In the genomic region with DNA sequence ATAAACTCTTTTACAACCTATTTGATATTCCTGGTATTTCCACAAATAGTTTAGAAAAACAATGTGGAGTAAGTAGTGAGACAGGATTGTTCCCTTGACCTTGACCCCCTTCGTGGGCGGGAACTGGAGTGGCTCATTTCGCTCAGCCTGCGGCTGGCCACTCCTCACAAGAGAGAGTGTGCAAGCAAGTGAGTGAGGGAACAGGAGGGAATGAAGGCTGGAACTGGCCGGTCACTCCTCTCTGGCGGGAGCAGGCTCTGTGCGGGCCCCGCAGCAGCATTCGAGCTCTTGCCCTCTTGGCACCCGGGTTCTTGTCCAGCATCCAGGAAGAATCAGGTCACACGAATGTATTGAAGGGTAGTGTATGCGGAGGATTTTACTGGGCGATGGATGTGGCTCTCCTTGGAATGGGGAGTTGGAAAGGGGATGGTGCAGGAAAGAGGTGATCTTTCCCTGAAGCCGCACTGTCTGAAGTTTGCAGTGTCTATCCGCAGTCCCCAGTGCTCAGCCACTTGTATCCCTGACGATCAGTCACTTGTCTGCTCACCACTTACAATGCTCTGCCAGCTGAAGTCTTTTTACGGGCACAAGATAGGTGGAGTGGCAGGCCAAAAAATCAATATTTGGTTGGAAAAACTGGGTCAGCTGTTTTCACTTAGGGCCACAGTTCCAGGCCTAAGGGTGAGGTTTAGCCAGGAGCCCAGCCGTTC, we compare ENCODE assay signal across 19 cellular contexts. TPM values are rescaled to one million over a fixed set of nuclear protein-coding genes. Genes with fewer than 3 reads are reported as not detected.
DNase-seq lines count a peak whose midpoint lies in the region; ATAC-seq and TF ChIP-seq lines count a peak whose summit lies in the region.
"Had no signal": no experiment of that assay in that cellular context is flagged by ENCODE, and none has a peak within 500 bp of the region (broad histone marks: within the 10 kb centered on the region; RNA-seq: fewer than 3 reads in every experiment).

No MANE protein-coding gene starts in this region.

- H3K9me3 ChIP-seq in PC-3 (ENCODE audit: low read length) = peaks cover 8% of the 10 kb centered on the region; the same call in 1 of the 2 replicates
- peaks cover 0 to 3% (median 0%) of the 10 kb centered on the region in 4 donors for H3K9me3 ChIP-seq in right lobe of liver

- no peaks in the 10 kb centered on the region for H3K27me3 ChIP-seq in PC-3 (ENCODE audit: low read length)
- no peaks in the 10 kb centered on the region for H3K27me3 ChIP-seq in right lobe of liver

- H3K36me3 ChIP-seq in PC-3 (ENCODE audit: low read depth, low read length) (no peaks in the 10 kb centered on the region), right lobe of liver (no peaks in the 10 kb centered on the region)

- BruUV-seq in Calu3 (replicated peaks; lab: Mats Ljungman, UMichigan) (no TSS peak), PC-3 (replicated peaks; lab: Mats Ljungman, UMichigan) (no TSS peak)

- TF ChIP-seq CTCF in Calu3 (IDR thresholded peaks at IDR 0.05; ENCODE audit: unreplicated experiment) = no peak
- TF ChIP-seq CTCF in PC-3 (conservative IDR thresholded peaks at IDR 0.05; ENCODE audit: low read depth, low read length) = no peak
- no peak for TF ChIP-seq CTCF in right lobe of liver (IDR thresholded peaks at IDR 0.05)
- no peak for TF ChIP-seq CTCF in foreskin fibroblast (IDR thresholded peaks at IDR 0.05; ENCODE audit: low read depth, low read length)

- H3K4me1 ChIP-seq in PC-3 (ENCODE audit: insufficient read depth, low read length) = no peaks in the 10 kb centered on the region
- H3K4me1 ChIP-seq in right lobe of liver = peaks cover 0 to 19% (median 8%) of the 10 kb centered on the region in 4 donors

- H2AFZ ChIP-seq in PC-3 (ENCODE audit: low read length) = no peak overlapping the region

- H3K79me2 ChIP-seq in PC-3 (ENCODE audit: low read length) = no peaks in the 10 kb centered on the region

- H3K9me3 Mint-ChIP-seq in Calu3 (ENCODE audit: low read depth, unreplicated experiment) = no peaks in the 10 kb centered on the region

- POLR2A ChIA-PET in HEK293T (lab: Yijun Ruan, JAX) = no interaction called here
- POLR2A ChIA-PET in PC-3 (lab: Charles Lee; ENCODE audit: unreplicated experiment) = interaction anchor here (0.7 kb wide), 1 partner anchor 409 kb away, joined by 12 read pairs; no protein-coding TSS in a partner anchor

- DNase-seq in Calu3 = peak; percentile 17
- DNase-seq in HEK293T (ENCODE audit: extremely low spot score) = no peak
- DNase-seq in PC-3 = no peak
- DNase-seq in right lobe of liver = peak; percentile 52 to 79 (median 66)
- no peak for DNase-seq in NK-92 treated with Interleukin-12 subunit alpha and Interleukin-12 subunit beta, amount 100 ng/mL, for 24 hours (lab: John Stamatoyannopoulos, UW)
- DNase-seq in foreskin fibroblast = no peak
- DNase-seq: CD4-positive, alpha-beta memory T cell; DMS79 treated with DMSO at 0.1 percent for 48 hours; MM.1S; NCI-H1092; NCI-H1436 treated with DMSO at 0.1 percent for 48 hours; NCI-H2029; NCI-H2171 treated with DMSO at 0.1 percent for 48 hours; NCI-H446; Right ventricle myocardium superior; T-cell had no signal

- no peak for TF ChIP-seq POLR2A in right lobe of liver (IDR thresholded peaks at IDR 0.05)

- H3K27ac ChIP-seq in PC-3 (ENCODE audit: low read length) (no peak overlapping the region), right lobe of liver (peak overlapping the region; percentile 44 to 72 (median 65))

- no peak overlapping the region for H3K4me3 ChIP-seq in PC-3 (ENCODE audit: low read length)
- peak overlapping the region in 2 of 3 donors; percentile 10 to 21 for H3K4me3 ChIP-seq in right lobe of liver
- H3K4me3 ChIP-seq in foreskin fibroblast (ENCODE audit: low read depth in 1 of 2, low read length in 2 of 2) = no peak overlapping the region

- H3K36me3 Mint-ChIP-seq in Calu3 (ENCODE audit: insufficient read depth, unreplicated experiment) = no peaks in the 10 kb centered on the region
- H3K36me3 Mint-ChIP-seq: CD4-positive, alpha-beta memory T cell; T-cell had no signal

- no peaks in the 10 kb centered on the region for H3K9me2 ChIP-seq in PC-3 (replicated peaks; ENCODE audit: low read length)

- intact Hi-C loops in Calu3 (cut with micrococcal nuclease; ENCODE audit: unreplicated experiment) (no loop called here), PC-3 (cut with micrococcal nuclease) (no loop called here), right lobe of liver (cut with DNase I) (no loop called here)

- WGBS in right lobe of liver (ENCODE audit: insufficient coverage, low coverage, low lambda C conversion rate, missing lambda C conversion rate) = 36% methylated on average over 15 of the region's 18 CpGs

- no peaks in the 10 kb centered on the region for H4K20me1 ChIP-seq in PC-3 (ENCODE audit: low read length)

- no peaks in the 10 kb centered on the region for H3F3A ChIP-seq in PC-3 (ENCODE audit: low read length, unreplicated experiment)

- H3K4me2 ChIP-seq in PC-3 (ENCODE audit: low read length) = no peak overlapping the region

- no peaks in the 10 kb centered on the region for H3K27me3 Mint-ChIP-seq in Calu3 (ENCODE audit: unreplicated experiment)
- H3K27me3 Mint-ChIP-seq: CD4-positive, alpha-beta memory T cell had no signal

- H3K4me1 Mint-ChIP-seq in Calu3 (ENCODE audit: low read depth, unreplicated experiment) = peaks cover 9% of the 10 kb centered on the region
- H3K4me1 Mint-ChIP-seq: CD4-positive, alpha-beta memory T cell; T-cell had no signal

- H3K4me3 Mint-ChIP-seq in Calu3 (ENCODE audit: low read depth, unreplicated experiment) = no peak overlapping the region
- H3K4me3 Mint-ChIP-seq: T-cell had no signal

- H3K27ac Mint-ChIP-seq in Calu3 (ENCODE audit: unreplicated experiment) = no peak overlapping the region
- H3K27ac Mint-ChIP-seq: CD4-positive, alpha-beta memory T cell; T-cell had no signal

- H3K9ac ChIP-seq in PC-3 (ENCODE audit: low read length) = no peak overlapping the region

- CTCF ChIA-PET in Calu3 (lab: Charles Lee) (interaction anchor here (0.9 kb wide), 1 partner anchor 10 kb away, joined by 3 read pairs; no protein-coding TSS in a partner anchor), HEK293T (lab: Yijun Ruan, JAX) (no interaction called here), PC-3 (lab: Charles Lee) (no interaction called here)

- ATAC-seq in PC-3 (peak; percentile 50), right lobe of liver (peak; percentile 85 to 92 (median 88)), HG03439 (IDR thresholded peaks at IDR 0.05; ENCODE audit: unreplicated experiment) (no peak), HG03108 (IDR thresholded peaks at IDR 0.05; ENCODE audit: unreplicated experiment) (no peak)
- ATAC-seq: SK-N-SH treated with all-trans-retinoic acid at 6 μM for 48 hours, T-cell had no signal

TF ChIP-seq in HEK293T, 16 proteins besides CTCF, POLR2A, EP300 and RAD21:
- TF ChIP-seq, protein P1, sequence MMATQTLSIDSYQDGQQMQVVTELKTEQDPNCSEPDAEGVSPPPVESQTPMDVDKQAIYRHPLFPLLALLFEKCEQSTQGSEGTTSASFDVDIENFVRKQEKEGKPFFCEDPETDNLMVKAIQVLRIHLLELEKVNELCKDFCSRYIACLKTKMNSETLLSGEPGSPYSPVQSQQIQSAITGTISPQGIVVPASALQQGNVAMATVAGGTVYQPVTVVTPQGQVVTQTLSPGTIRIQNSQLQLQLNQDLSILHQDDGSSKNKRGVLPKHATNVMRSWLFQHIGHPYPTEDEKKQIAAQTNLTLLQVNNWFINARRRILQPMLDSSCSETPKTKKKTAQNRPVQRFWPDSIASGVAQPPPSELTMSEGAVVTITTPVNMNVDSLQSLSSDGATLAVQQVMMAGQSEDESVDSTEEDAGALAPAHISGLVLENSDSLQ (IDR thresholded peaks at IDR 0.05) = peak; percentile 13; the same call in 1 of the 2 replicates
- TF ChIP-seq FOXM1 (IDR thresholded peaks at IDR 0.05; ENCODE audit: borderline replicate concordance) (no peak), FOXA1 (IDR thresholded peaks at IDR 0.05) (no peak)

RNA-seq across cellular contexts. Expression of gene TXNRD1, which starts 28.0 kb away (rescaled TPM):
- 262 and 269 TPM in 2 replicates for total RNA-seq in Calu3 (2022)
- total RNA-seq in PC-3 (2014; rRNA removed) = 419 and 430 TPM in 2 replicates
- 100 to 1,000 TPM in 2 of 6 experiments, 10 to 100 TPM in 4; 40.3 to 153 (median 74.5) TPM for total RNA-seq in right lobe of liver

RNA-seq across cellular contexts. Expression of gene NFYB, which starts 49.6 kb away (rescaled TPM):
- total RNA-seq in Calu3 (2022) (28.3 and 36.0 TPM in 2 replicates), PC-3 (2014; rRNA removed) (20.6 and 21.7 TPM in 2 replicates), right lobe of liver (10 to 100 TPM; 10.1 to 12.9 (median 12.2) TPM)

Comparison
In these comparisons a context has a peak if more than half of its experiments do, and no peak if none do; other contexts are left out.
1. DNase-seq: peak in Calu3 (single experiment) and right lobe of liver (3 of 3); none in HEK293T (single experiment), PC-3 (single experiment), NK-92 treated with Interleukin-12 subunit alpha and Interleukin-12 subunit beta, amount 100 ng/mL, for 24 hours (single experiment) and foreskin fibroblast (0 of 2).
2. ATAC-seq: peak in PC-3 (single experiment) and right lobe of liver (4 of 4); none in HG03439 (single experiment) and HG03108 (single experiment).
3. H3K4me3 ChIP-seq: peak in right lobe of liver (2 of 3); none in PC-3 (single experiment) and foreskin fibroblast (0 of 2).